ENCODE assay signal across 8 cellular contexts in the genomic region with DNA sequence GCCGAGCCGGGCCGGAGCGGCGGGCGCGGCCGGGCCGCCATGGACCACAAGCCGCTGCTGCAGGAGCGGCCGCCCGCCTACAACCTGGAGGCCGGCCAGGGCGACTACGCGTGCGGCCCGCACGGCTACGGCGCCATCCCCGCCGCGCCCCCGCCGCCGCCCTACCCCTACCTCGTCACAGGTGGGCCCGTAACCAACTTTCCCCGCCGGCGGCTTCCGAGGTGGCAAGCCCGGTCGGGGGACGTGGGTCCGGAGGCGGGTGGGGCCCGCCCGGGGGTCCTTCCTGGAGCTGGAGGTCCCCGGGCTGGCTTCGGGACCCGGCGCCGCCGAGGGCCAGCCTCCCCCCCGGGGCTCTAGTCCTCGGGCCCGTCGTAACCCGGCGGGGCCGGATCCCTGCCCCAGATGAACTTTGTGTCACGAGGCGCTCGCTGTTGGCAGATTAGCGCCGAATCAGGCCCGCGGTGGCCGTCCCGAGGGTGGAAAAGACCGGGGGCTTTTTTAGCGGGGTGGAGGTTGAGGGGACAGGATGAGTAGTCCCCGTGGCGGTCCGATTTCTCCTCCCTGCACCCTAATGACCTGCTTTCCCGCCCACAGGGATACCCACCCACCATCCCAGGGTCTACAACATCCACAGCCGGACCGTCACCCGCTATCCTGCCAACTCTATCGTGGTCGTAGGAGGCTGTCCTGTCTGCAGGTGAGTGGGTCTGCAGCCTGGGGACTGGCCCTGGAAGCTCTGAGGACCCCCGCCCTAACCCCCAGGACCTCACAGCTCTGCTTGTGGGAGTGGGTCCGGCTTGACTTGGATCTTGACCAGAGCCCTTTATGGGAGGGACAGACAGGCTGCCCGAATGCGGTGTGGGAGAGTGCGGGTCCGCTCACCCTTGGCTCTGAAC. TPM values are rescaled to one million over a fixed set of nuclear protein-coding genes. Genes with fewer than 3 reads are reported as not detected.
DNase-seq lines count a peak whose midpoint lies in the region; ATAC-seq, FAIRE-seq and TF ChIP-seq lines count a peak whose summit lies in the region.

No MANE protein-coding gene starts in this region.

- H2BK20ac ChIP-seq in H1 (ENCODE audit: low read length): no peak overlapping the region

- H3K36me3 Mint-ChIP-seq in T-helper 17 cell (ENCODE audit: low read depth): no peaks in the 10 kb centered on the region
- peaks cover 0 to 6% (median 0%) of the 10 kb centered on the region in 5 donors for H3K36me3 Mint-ChIP-seq in naive thymus-derived CD4-positive, alpha-beta T cell

- no peak overlapping the region for H3K56ac ChIP-seq in H1 (replicated peaks; ENCODE audit: insufficient read length, low read depth, low read length)

- no peak overlapping the region for H2BK5ac ChIP-seq in H1 (ENCODE audit: low read depth, low read length)

- H3K9me3 Mint-ChIP-seq in naive thymus-derived CD4-positive, alpha-beta T cell: no peaks in the 10 kb centered on the region

- peak overlapping the region; percentile 81 for H3K4me3 Mint-ChIP-seq in T-helper 17 cell
- peak overlapping the region; percentile 80 to 89 (median 85) for H3K4me3 Mint-ChIP-seq in naive thymus-derived CD4-positive, alpha-beta T cell

- no peak for FAIRE-seq in H1 (lab: Jason Lieb, UNC)

- H4K20me1 ChIP-seq in H1 (replicated peaks in 1 of 2; ENCODE audit: control insufficient read depth in 1 of 2, insufficient read depth in 2 of 2, low read length in 2 of 2): peaks cover 28 to 29% of the 10 kb centered on the region in 2 experiments

- 0 out of 2 replicates have a peak overlapping the region, but pooled peaks have one; percentile 39 for H2BK12ac ChIP-seq in H1 (ENCODE audit: low read depth, low read length)

- no peak overlapping the region for H4K91ac ChIP-seq in H1 (replicated peaks; ENCODE audit: insufficient read length, low read length)

- H3K27me3 ChIP-seq in H1 (replicated peaks in 1 of 4; ENCODE audit: control insufficient read depth in 3 of 4, extremely low read depth in 1 of 4, insufficient read depth in 3 of 4, low read length in 3 of 4): no peaks in the 10 kb centered on the region
- no peaks in the 10 kb centered on the region for H3K27me3 ChIP-seq in naive thymus-derived CD4-positive, alpha-beta T cell (ENCODE audit: control insufficient read depth in 2 of 2, insufficient read depth in 2 of 2, low read length in 2 of 2)
- H3K27me3 ChIP-seq in vagina: no peaks in the 10 kb centered on the region

- H3K4me2 ChIP-seq in H1 (ENCODE audit: insufficient read depth in 1 of 2, low read depth in 2 of 2, low read length in 2 of 2): peak overlapping the region; percentile 85 to 93

- ATAC-seq in HG02981 (IDR thresholded peaks at IDR 0.05; ENCODE audit: unreplicated experiment): peak; percentile 45
- peak; percentile 37 for ATAC-seq in T-helper 17 cell
- ATAC-seq in naive thymus-derived CD4-positive, alpha-beta T cell: peak; percentile 24

- no peak overlapping the region for H2AFZ ChIP-seq in H1 (ENCODE audit: low read length)

- H2AK5ac ChIP-seq in H1 (ENCODE audit: low read depth, low read length): no peak overlapping the region

- H3K79me1 ChIP-seq in H1 (ENCODE audit: low read depth, low read length): peaks cover 6% of the 10 kb centered on the region

- H3K4me3 ChIP-seq in H1 (ENCODE audit: extremely low read depth in 1 of 4, insufficient read depth in 2 of 4, low read depth in 3 of 4, low read length in 4 of 4) (peak overlapping the region; percentile 50 to 89 (median 68)), vagina (peak overlapping the region; percentile 99)
- peak overlapping the region; percentile 58 for H3K4me3 ChIP-seq in naive thymus-derived CD4-positive, alpha-beta T cell (ENCODE audit: low read length)

- H2BK120ac ChIP-seq in H1 (replicated peaks; ENCODE audit: low read depth, low read length): no peak overlapping the region

- TF ChIP-seq EP300 in H1 (IDR thresholded peaks at IDR 0.05; ENCODE audit: borderline replicate concordance in 1 of 2, low read depth in 2 of 2, low read length in 2 of 2): no peak

- peaks cover 7 to 41% of the 10 kb centered on the region in 2 experiments for H3K79me2 ChIP-seq in H1 (ENCODE audit: control insufficient read depth in 1 of 2, insufficient read depth in 2 of 2, low read length in 2 of 2)

- H3K23ac ChIP-seq in H1 (ENCODE audit: insufficient read length): no peak overlapping the region

- H3K36me3 ChIP-seq in H1 (ENCODE audit: control insufficient read depth in 2 of 4, insufficient read depth in 4 of 4, low read length in 3 of 4): no peaks in the 10 kb centered on the region; a peak in 1 of 8 replicates
- H3K36me3 ChIP-seq in naive thymus-derived CD4-positive, alpha-beta T cell (ENCODE audit: control insufficient read depth in 2 of 3, insufficient read depth in 3 of 3, low read length in 3 of 3): no peaks in the 10 kb centered on the region
- no peaks in the 10 kb centered on the region for H3K36me3 ChIP-seq in vagina

- TF ChIP-seq POLR2A in H1 (IDR thresholded peaks at IDR 0.05; ENCODE audit: control extremely low read depth in 1 of 2, low read depth in 2 of 2, low read length in 2 of 2) (no peak), vagina (IDR thresholded peaks at IDR 0.05) (no peak)

- H3K23me2 ChIP-seq in H1 (ENCODE audit: low read depth, low read length): peaks cover 5% of the 10 kb centered on the region; the same call in 1 of the 2 replicates

- peak overlapping the region; percentile 86 for H3K27ac Mint-ChIP-seq in T-helper 17 cell
- peak overlapping the region; percentile 61 to 93 (median 86) for H3K27ac Mint-ChIP-seq in naive thymus-derived CD4-positive, alpha-beta T cell

- no peaks in the 10 kb centered on the region for H3K27me3 Mint-ChIP-seq in T-helper 17 cell
- H3K27me3 Mint-ChIP-seq in naive thymus-derived CD4-positive, alpha-beta T cell: no peaks in the 10 kb centered on the region

- H3K4ac ChIP-seq in H1 (replicated peaks; ENCODE audit: insufficient read length, low read depth, low read length): peak overlapping the region; percentile 49

- peak; percentile 48 for DNase-seq in stimulated activated CD4-positive, alpha-beta T cell treated with anti-CD3 and anti-CD28 coated beads, Interleukin-15, amount 100 ng/mL, for 24 hours
- DNase-seq in stimulated activated CD4-positive, alpha-beta T cell treated with anti-CD3 and anti-CD28 coated beads, Interleukin-4, amount 100 ng/mL, for 4 hours: no peak
- peak in 1 of 3 donors; percentile 23 for DNase-seq in T-helper 17 cell
- DNase-seq in H1 (ENCODE audit: low read depth in 1 of 2, low spot score in 2 of 2): no peak
- DNase-seq in naive thymus-derived CD4-positive, alpha-beta T cell: peak in 4 of 9 donors; percentile 11 to 44 (median 38)
- no peak for DNase-seq in vagina (ENCODE audit: extremely low spot score in 2 of 2)
- DNase-seq in HEK293T (ENCODE audit: extremely low spot score): no peak

- no peak overlapping the region for H3K14ac ChIP-seq in H1 (ENCODE audit: insufficient read length)

- TF ChIP-seq RAD21 in H1 (IDR thresholded peaks at IDR 0.05 in 1 of 2, conservative IDR thresholded peaks at IDR 0.05 in 1 of 2; ENCODE audit: low read depth in 2 of 2, low read length in 2 of 2): no peak

- H3K27ac ChIP-seq in H1 (ENCODE audit: low read depth, low read length) (no peak overlapping the region), vagina (peak overlapping the region; percentile 99)
- peak overlapping the region; percentile 92 for H3K27ac ChIP-seq in naive thymus-derived CD4-positive, alpha-beta T cell (ENCODE audit: low read depth, low read length)

- CTCF ChIA-PET in H1 (lab: Charles Lee; ENCODE audit: partially characterized antibody) (interaction anchor here (1.0 kb wide), 1 partner anchor 13 kb away, joined by 6 read pairs; no protein-coding TSS in a partner anchor), HEK293T (lab: Yijun Ruan, JAX) (no interaction called here)
- CTCF ChIA-PET in naive thymus-derived CD4-positive, alpha-beta T cell (lab: Charles Lee): no interaction called here

- peak overlapping the region; percentile 1; the same call in 1 of the 2 replicates for H3K18ac ChIP-seq in H1 (ENCODE audit: extremely low read depth, low read length)

- H3K4me1 ChIP-seq in H1 (replicated peaks in 1 of 4; ENCODE audit: control insufficient read depth in 3 of 4, insufficient read depth in 4 of 4, low read length in 3 of 4) (peaks cover 7 to 19% (median 12%) of the 10 kb centered on the region in 4 experiments), vagina (peaks cover 58% of the 10 kb centered on the region)
- H3K4me1 ChIP-seq in naive thymus-derived CD4-positive, alpha-beta T cell (ENCODE audit: control insufficient read depth in 2 of 2, insufficient read depth in 2 of 2, low read length in 2 of 2): peaks cover 10 to 30% of the 10 kb centered on the region in 2 donors

- H2BK15ac ChIP-seq in H1 (ENCODE audit: low read length): no peak overlapping the region

- POLR2A ChIA-PET in H1 (lab: Charles Lee; ENCODE audit: partially characterized antibody): interaction anchor here (1.1 to 2.0 kb wide), 2 partner anchors 9 to 12 kb away, joined by 3 to 7 read pairs; no protein-coding TSS in a partner anchor
- POLR2A ChIA-PET in naive thymus-derived CD4-positive, alpha-beta T cell (lab: Charles Lee): interaction anchor here (0.6 to 8.3 kb wide), 2 partner anchors 30 to 78 kb away, joined by 3 to 106 read pairs; a partner anchor contains a TSS
- POLR2A ChIA-PET in HEK293T (lab: Yijun Ruan, JAX): interaction anchor here (1.4 kb wide), 1 partner anchor 119 kb away, joined by 3 read pairs; a partner anchor contains a TSS

- TF ChIP-seq CTCF in H1 (IDR thresholded peaks at IDR 0.05; ENCODE audit: control extremely low read depth in 1 of 3, insufficient read depth in 1 of 3, low read depth in 1 of 3, low read length in 3 of 3) (no peak), vagina (IDR thresholded peaks at IDR 0.05) (no peak)

- H4K5ac ChIP-seq in H1 (ENCODE audit: insufficient read length, low read depth, low read length): no peak overlapping the region

- peak overlapping the region; percentile 36 to 73 (median 65) for H3K9ac ChIP-seq in H1 (replicated peaks in 1 of 4; ENCODE audit: extremely low read depth in 1 of 4, low read depth in 3 of 4, low read length in 3 of 4)

- H3K9me3 ChIP-seq in T-helper 17 cell (ENCODE audit: control insufficient read depth, low read length, poor library complexity, severe bottlenecking) (no peaks in the 10 kb centered on the region), H1 (ENCODE audit: insufficient read depth in 2 of 2, low read depth in 1 of 2, low read length in 1 of 2) (no peaks in the 10 kb centered on the region), vagina (no peaks in the 10 kb centered on the region)
- H3K9me3 ChIP-seq in naive thymus-derived CD4-positive, alpha-beta T cell (ENCODE audit: control insufficient read depth in 2 of 3, low read length in 3 of 3): no peaks in the 10 kb centered on the region

- intact Hi-C loops in naive thymus-derived CD4-positive, alpha-beta T cell (cut with micrococcal nuclease): loop anchor here (1.0 to 10.0 kb wide), 13 partner anchors 15 to 861 kb away; a partner anchor contains a TSS
- intact Hi-C loops in vagina (cut with DNase I): no loop called here

- H3K4me1 Mint-ChIP-seq in T-helper 17 cell: peaks cover 26% of the 10 kb centered on the region
- H3K4me1 Mint-ChIP-seq in naive thymus-derived CD4-positive, alpha-beta T cell: peaks cover 20 to 46% (median 36%) of the 10 kb centered on the region in 7 donors

- H4K8ac ChIP-seq in H1 (ENCODE audit: extremely low read depth, insufficient read depth, low read length): peak overlapping the region; percentile 71

- WGBS in H1 (ENCODE audit: extremely low coverage in 1 of 2, insufficient coverage in 1 of 2, insufficient read length in 1 of 2, insufficient replicate concordance in 2 of 2, low coverage in 1 of 2, low lambda C conversion rate in 2 of 2, missing lambda C conversion rate in 1 of 2), 2 experiments: 18% methylated on average over 34 of the region's 80 CpGs; no CpG with 5 or more reads in 1 of the 2 experiments

RNA-seq across cellular contexts. Expression of a gene that starts 0.5 kb away (rescaled TPM):
- 10 to 100 TPM; 67.1 to 77.1 TPM for total RNA-seq in T-helper 17 cell
- total RNA-seq in H1 (2021; fragmentation: NEBNext Ultra II Directional; extraction: Animal tissue kit (Norgen Biotek cat#: 25700)): 93.4 and 94.0 TPM in 2 replicates
- 77.5 and 98.4 TPM in 2 replicates for polyA plus RNA-seq in H1 (2011; rRNA removed)
- 51.4 TPM for polyA plus RNA-seq in H1 (2011; cell fraction: cytosol; rRNA removed)
- polyA plus RNA-seq in H1 (2011; cell fraction: nucleus; rRNA removed): 76.2 TPM
- 80.0 to 96.4 TPM (median 93.0 TPM) in 4 replicates for polyA plus RNA-seq in H1 (2012, experiment 1 of 2)
- 151 TPM for polyA plus RNA-seq in H1 (2012, experiment 2 of 2)
- polyA plus RNA-seq in H1 (2013, experiment 1 of 2): 114 TPM
- polyA plus RNA-seq in H1 (2013, experiment 2 of 2): 115 TPM
- 38.1 and 52.1 TPM in 2 replicates for polyA minus RNA-seq in H1 (2011; rRNA and poly(A)+ RNA removed)
- polyA minus RNA-seq in H1 (2011; cell fraction: cytosol; rRNA and poly(A)+ RNA removed): 36.2 TPM
- polyA minus RNA-seq in H1 (2011; cell fraction: nucleus; rRNA and poly(A)+ RNA removed): 29.3 TPM
- total RNA-seq in naive thymus-derived CD4-positive, alpha-beta T cell: 100 to 1,000 TPM in 1 of 5 experiments, 10 to 100 TPM in 4; 73.1 to 194 (median 86.5) TPM
- 10 to 100 TPM; 17.8 to 20.3 TPM for polyA plus RNA-seq in naive thymus-derived CD4-positive, alpha-beta T cell
- total RNA-seq in vagina: 68.5 TPM

RNA-seq across cellular contexts. Expression of a gene that starts 30.0 kb away (rescaled TPM):
- total RNA-seq in T-helper 17 cell: 100 to 1,000 TPM in 1 of 2 donors, 10 to 100 TPM in 1; 76.5 to 100 TPM
- 11.1 and 11.4 TPM in 2 replicates for total RNA-seq in H1 (2021; fragmentation: NEBNext Ultra II Directional; extraction: Animal tissue kit (Norgen Biotek cat#: 25700))
- 1.3 and 2.4 TPM in 2 replicates for polyA plus RNA-seq in H1 (2011; rRNA removed)
- 4.1 TPM for polyA plus RNA-seq in H1 (2011; cell fraction: cytosol; rRNA removed)
- polyA plus RNA-seq in H1 (2011; cell fraction: nucleus; rRNA removed): 9.3 TPM
- 7.8 to 10.2 TPM (median 8.4 TPM) in 4 replicates for polyA plus RNA-seq in H1 (2012, experiment 1 of 2)
- 6.2 TPM for polyA plus RNA-seq in H1 (2012, experiment 2 of 2)
- polyA plus RNA-seq in H1 (2013, experiment 1 of 2): 3.3 TPM
- polyA plus RNA-seq in H1 (2013, experiment 2 of 2): 3.3 TPM
- polyA minus RNA-seq in H1 (2011; rRNA and poly(A)+ RNA removed): 3.1 and 4.7 TPM in 2 replicates
- 2.8 TPM for polyA minus RNA-seq in H1 (2011; cell fraction: cytosol; rRNA and poly(A)+ RNA removed)
- 8.1 TPM for polyA minus RNA-seq in H1 (2011; cell fraction: nucleus; rRNA and poly(A)+ RNA removed)
- total RNA-seq in naive thymus-derived CD4-positive, alpha-beta T cell: 100 to 1,000 TPM in 4 of 5 experiments, 10 to 100 TPM in 1; 82.4 to 203 (median 134) TPM
- polyA plus RNA-seq in naive thymus-derived CD4-positive, alpha-beta T cell: 10 to 100 TPM; 21.0 to 32.3 TPM
- total RNA-seq in vagina: 19.6 TPM
